Comparison of ENCODE assay signal across 22 cellular contexts in genomic region chr12:34348836-34349672, GRCh38.
"Had no signal": no experiment of that assay in that cellular context is flagged by ENCODE, and none has a peak within 500 bp of the region (broad histone marks: within the 10 kb centered on the region; RNA-seq: fewer than 3 reads in every experiment).

No MANE protein-coding gene starts in this region.

- H3K9me3 ChIP-seq: colonic mucosa, gastrocnemius medialis had no signal

- H3K27ac ChIP-seq: colonic mucosa, esophagus squamous epithelium, gastrocnemius medialis, parathyroid adenoma, tibial artery had no signal

- ATAC-seq: gastrocnemius medialis; left cardiac atrium; right cardiac atrium; stimulated activated naive CD8-positive, alpha-beta T cell treated with anti-CD3 and anti-CD28 coated beads, Interleukin-15, amount 100 ng/mL, for 72 hours had no signal

- DNase-seq: activated CD4-positive, alpha-beta memory T cell treated with anti-CD3 and anti-CD28 coated beads for 36 hours; activated CD4-positive, alpha-beta T cell treated with anti-CD3 and anti-CD28 coated beads for 48 hours; activated effector memory CD4-positive, alpha-beta T cell treated with Interleukin-2 at 50 U/mL for 16 hours; activated naive CD4-positive, alpha-beta T cell treated with anti-CD3 and anti-CD28 coated beads, Interleukin-2, amount 10 ng/mL, durations not matched to agents 7 days and 5 days; activated T-cell treated with anti-CD3 and anti-CD28 coated beads, Interleukin-2, amount 50 U/mL, for 48 hours; amygdala; colonic mucosa; endodermal cell; esophagus squamous epithelium; gastrocnemius medialis; islet precursor cell; left cardiac atrium; midbrain; nephron progenitor cell; nucleus accumbens; right cardiac atrium; stimulated activated CD4-positive, alpha-beta T cell treated with anti-CD3 and anti-CD28 coated beads, Interleukin-12 subunit alpha, Interleukin-12 subunit beta, amount 100 ng/mL, for 4 hours; stimulated activated CD4-positive, alpha-beta T cell treated with anti-CD3 and anti-CD28 coated beads, Interleukin-4, amount 100 ng/mL, for 4 hours; stimulated activated naive CD8-positive, alpha-beta T cell treated with anti-CD3 and anti-CD28 coated beads, Interleukin-15, amount 100 ng/mL, for 72 hours; tibial artery had no signal

- H3K4me3 ChIP-seq: colonic mucosa, esophagus squamous epithelium, gastrocnemius medialis, tibial artery had no signal

- FAIRE-seq: bronchial epithelial cell had no signal

- H3K36me3 ChIP-seq: colonic mucosa, esophagus squamous epithelium, gastrocnemius medialis, tibial artery had no signal

- H3K27me3 ChIP-seq: colonic mucosa, esophagus squamous epithelium, gastrocnemius medialis had no signal

- H3K4me1 ChIP-seq: colonic mucosa, esophagus squamous epithelium, gastrocnemius medialis, parathyroid adenoma, tibial artery had no signal
